Comparison of ENCODE assay signal across 8 cellular contexts in the genomic region with DNA sequence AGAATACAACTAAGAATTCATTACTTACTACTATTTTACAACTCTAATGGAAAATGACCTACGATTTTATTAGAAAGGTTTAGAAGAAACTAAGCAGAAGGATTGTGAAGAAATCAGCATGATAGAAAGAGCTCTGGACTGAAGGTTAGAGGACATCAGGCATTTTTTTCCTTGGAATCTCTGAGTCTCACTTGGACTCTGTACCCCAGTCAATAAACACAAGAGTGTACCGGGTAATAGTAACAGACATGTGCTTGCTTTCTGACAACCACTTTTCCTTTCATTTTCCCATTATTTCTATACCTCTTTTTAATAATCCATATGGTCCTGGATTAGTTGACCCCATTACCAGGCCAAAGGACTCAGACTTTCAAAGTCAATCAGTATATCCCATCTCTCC.
"Had no signal": no experiment of that assay in that cellular context is flagged by ENCODE, and none has a peak within 500 bp of the region (broad histone marks: within the 10 kb centered on the region; RNA-seq: fewer than 3 reads in every experiment).

No MANE protein-coding gene starts in this region.

- H3K9me3 Mint-ChIP-seq: GM23338 had no signal

- H3K36me3 ChIP-seq: HAP-1 had no signal

- H2AFZ ChIP-seq: GM23338 had no signal

- H3K9me3 ChIP-seq: HAP-1 had no signal

- H3K27me3 Mint-ChIP-seq: IgD-negative memory B cell had no signal

- H3K4me3 ChIP-seq: GM23338, HAP-1 had no signal

- H3K4me1 Mint-ChIP-seq: IgD-negative memory B cell had no signal

- H3K4me1 ChIP-seq: HAP-1 had no signal

- FAIRE-seq: H1, HTR-8/SVneo had no signal

- ATAC-seq: GM23338, HCT116 had no signal

- H3K4me3 Mint-ChIP-seq: GM23338, HFFc6, IgD-negative memory B cell had no signal

- DNase-seq: H7, HFFc6 had no signal

- H3K27ac Mint-ChIP-seq: GM23338, HFFc6, IgD-negative memory B cell had no signal

- H3K4me2 ChIP-seq: GM23338 had no signal
